In the genomic region with DNA sequence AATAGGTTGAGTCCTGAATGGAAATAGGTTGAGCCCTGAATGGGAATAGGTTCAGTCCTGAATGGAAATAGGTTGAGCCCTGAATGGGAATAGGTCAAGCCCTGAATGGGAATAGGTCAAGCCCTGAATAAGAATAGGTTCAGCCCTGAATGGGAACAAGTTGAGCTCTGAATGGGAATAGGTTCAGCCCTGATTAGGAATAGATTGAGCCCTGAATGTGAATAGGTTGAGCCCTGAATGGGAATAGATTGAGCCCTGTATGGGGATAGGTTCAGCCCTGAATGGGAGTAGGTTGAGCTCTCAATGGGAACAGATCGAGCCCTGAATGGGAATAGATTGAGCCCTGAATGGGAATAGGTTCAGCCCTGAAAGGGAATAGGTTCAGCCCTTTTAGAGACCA, we compare ENCODE assay signal across 31 cellular contexts.
"Had no signal": no experiment of that assay in that cellular context is flagged by ENCODE, and none has a peak within 500 bp of the region (broad histone marks: within the 10 kb centered on the region; RNA-seq: fewer than 3 reads in every experiment).

No MANE protein-coding gene starts in this region.

- H3K27me3 ChIP-seq: ascending aorta, breast epithelium, cardiac muscle cell, colonic mucosa had no signal

- DNase-seq: activated CD4-positive, alpha-beta memory T cell treated with anti-CD3 and anti-CD28 coated beads for 36 hours; activated CD4-positive, alpha-beta T cell treated with anti-CD3 and anti-CD28 coated beads for 36 hours; activated CD4-positive, alpha-beta T cell treated with anti-CD3 and anti-CD28 coated beads, Interleukin-2, amount 10 ng/mL, durations not matched to agents 24 days and 14 days; activated CD4-positive, CD25-positive, alpha-beta regulatory T cell; activated CD4-positive, CD25-positive, alpha-beta regulatory T cell treated with anti-CD3 and anti-CD28 coated beads, Interleukin-2, amount 50 U/mL, for 72 hours; activated CD8-positive, alpha-beta memory T cell treated with anti-CD3 and anti-CD28 coated beads, Interleukin-2, amount 10 ng/mL, durations not matched to agents 7 days and 5 days; activated CD8-positive, alpha-beta memory T cell treated with anti-CD3 and anti-CD28 coated beads, Interleukin-2, amount 50 U/mL, for 4 hours; activated CD8-positive, alpha-beta T cell treated with anti-CD3 and anti-CD28 coated beads, Interleukin-2, amount 10 ng/mL, durations not matched to agents 7 days and 5 days; activated effector memory CD4-positive, alpha-beta T cell treated with anti-CD3 and anti-CD28 coated beads, Interleukin-2, amount 50 U/mL, for 16 hours; activated naive CD4-positive, alpha-beta T cell treated with anti-CD3 and anti-CD28 coated beads for 36 hours; activated naive CD8-positive, alpha-beta T cell treated with anti-CD3 and anti-CD28 coated beads, Interleukin-2, amount 10 ng/mL, durations not matched to agents 7 days and 5 days; activated T-cell treated with anti-CD3 and anti-CD28 coated beads, Interleukin-2, amount 50 U/mL, for 1 hour; activated T-cell treated with anti-CD3 and anti-CD28 coated beads, Interleukin-2, amount 50 U/mL, for 48 hours; central memory CD4-positive, alpha-beta T cell; cerebellar nuclear complex; colonic mucosa; effector CD8-positive, alpha-beta T cell; foreskin fibroblast; head of caudate nucleus; T1000; WERI-Rb-1 had no signal

- H3K4me1 Mint-ChIP-seq: activated CD4-positive, alpha-beta T cell treated with anti-CD3 and anti-CD28 coated beads for 36 hours; activated CD4-positive, alpha-beta T cell treated with anti-CD3 and anti-CD28 coated beads, Interleukin-2, amount 10 ng/mL, durations not matched to agents 24 days and 14 days; activated CD8-positive, alpha-beta memory T cell treated with anti-CD3 and anti-CD28 coated beads, Interleukin-2, amount 10 ng/mL, durations not matched to agents 7 days and 5 days; activated naive CD8-positive, alpha-beta T cell treated with anti-CD3 and anti-CD28 coated beads, Interleukin-2, amount 10 ng/mL, durations not matched to agents 7 days and 5 days had no signal

- H3K9me3 ChIP-seq: ascending aorta, breast epithelium, colonic mucosa had no signal

- H3K4me1 ChIP-seq: ascending aorta, breast epithelium, colonic mucosa had no signal

- ATAC-seq: activated CD4-positive, alpha-beta T cell treated with anti-CD3 and anti-CD28 coated beads for 36 hours; activated CD8-positive, alpha-beta memory T cell treated with anti-CD3 and anti-CD28 coated beads, Interleukin-2, amount 10 ng/mL, durations not matched to agents 7 days and 5 days; activated CD8-positive, alpha-beta T cell treated with anti-CD3 and anti-CD28 coated beads, Interleukin-2, amount 10 ng/mL, durations not matched to agents 7 days and 5 days; activated naive CD4-positive, alpha-beta T cell treated with anti-CD3 and anti-CD28 coated beads, Interleukin-2, amount 50 U/mL, for 72 hours; esophagus mucosa had no signal

- H3K36me3 Mint-ChIP-seq: activated CD4-positive, alpha-beta memory T cell treated with anti-CD3 and anti-CD28 coated beads for 36 hours; activated CD8-positive, alpha-beta memory T cell treated with anti-CD3 and anti-CD28 coated beads, Interleukin-2, amount 10 ng/mL, durations not matched to agents 7 days and 5 days; activated naive CD4-positive, alpha-beta T cell treated with anti-CD3 and anti-CD28 coated beads, Interleukin-2, amount 50 U/mL, for 72 hours; activated naive CD8-positive, alpha-beta T cell treated with anti-CD3 and anti-CD28 coated beads, Interleukin-2, amount 10 ng/mL, durations not matched to agents 7 days and 5 days; brain had no signal

- H3K4me3 Mint-ChIP-seq: activated CD4-positive, alpha-beta memory T cell treated with anti-CD3 and anti-CD28 coated beads for 36 hours; activated CD4-positive, alpha-beta T cell treated with anti-CD3 and anti-CD28 coated beads for 36 hours; activated CD4-positive, alpha-beta T cell treated with anti-CD3 and anti-CD28 coated beads, Interleukin-2, amount 10 ng/mL, durations not matched to agents 24 days and 14 days; activated CD8-positive, alpha-beta memory T cell treated with anti-CD3 and anti-CD28 coated beads, Interleukin-2, amount 10 ng/mL, durations not matched to agents 7 days and 5 days; activated CD8-positive, alpha-beta T cell treated with anti-CD3 and anti-CD28 coated beads, Interleukin-2, amount 10 ng/mL, durations not matched to agents 7 days and 5 days; activated naive CD4-positive, alpha-beta T cell treated with anti-CD3 and anti-CD28 coated beads for 36 hours; activated naive CD8-positive, alpha-beta T cell treated with anti-CD3 and anti-CD28 coated beads, Interleukin-2, amount 10 ng/mL, durations not matched to agents 7 days and 5 days; activated T-helper 1 cell treated with anti-CD3 and anti-CD28 coated beads, Interleukin-12 subunit alpha, Interleukin-12 subunit beta, Interleukin-2, Interleukin-4 antibody, amounts not matched to agents 30 ng/mL and 10 ng/mL and 1 ng/mL, durations not matched to agents 14 hours and 24 hours and 36 hours; brain; T-helper 1 cell treated with Interleukin-12 subunit alpha and Interleukin-12 subunit beta and Interleukin-4 antibody, amounts not matched to agents 30 μg/mL and 1 μg/mL, for 36 hours; T-helper 2 cell treated with Interferon-gamma antibody and Interleukin-4, amounts not matched to agents 5 μg/mL and 100 μg/mL, for 36 hours had no signal

- H3K27ac ChIP-seq: ascending aorta, breast epithelium, cardiac muscle cell, colonic mucosa, WERI-Rb-1 had no signal

- H3K36me3 ChIP-seq: ascending aorta, breast epithelium, cardiac muscle cell, colonic mucosa, WERI-Rb-1 had no signal

- H3K27me3 Mint-ChIP-seq: activated CD4-positive, alpha-beta memory T cell treated with anti-CD3 and anti-CD28 coated beads for 36 hours; activated CD4-positive, alpha-beta T cell treated with anti-CD3 and anti-CD28 coated beads for 36 hours; activated CD4-positive, alpha-beta T cell treated with anti-CD3 and anti-CD28 coated beads, Interleukin-2, amount 10 ng/mL, durations not matched to agents 24 days and 14 days; activated CD8-positive, alpha-beta memory T cell treated with anti-CD3 and anti-CD28 coated beads, Interleukin-2, amount 10 ng/mL, durations not matched to agents 7 days and 5 days; activated naive CD8-positive, alpha-beta T cell treated with anti-CD3 and anti-CD28 coated beads, Interleukin-2, amount 10 ng/mL, durations not matched to agents 7 days and 5 days had no signal

- H3K27ac Mint-ChIP-seq: activated CD4-positive, alpha-beta memory T cell treated with anti-CD3 and anti-CD28 coated beads for 36 hours; activated CD4-positive, alpha-beta T cell treated with anti-CD3 and anti-CD28 coated beads for 36 hours; activated CD4-positive, alpha-beta T cell treated with anti-CD3 and anti-CD28 coated beads, Interleukin-2, amount 10 ng/mL, durations not matched to agents 24 days and 14 days; activated CD8-positive, alpha-beta memory T cell treated with anti-CD3 and anti-CD28 coated beads, Interleukin-2, amount 10 ng/mL, durations not matched to agents 7 days and 5 days; activated CD8-positive, alpha-beta T cell treated with anti-CD3 and anti-CD28 coated beads, Interleukin-2, amount 10 ng/mL, durations not matched to agents 7 days and 5 days; activated naive CD4-positive, alpha-beta T cell treated with anti-CD3 and anti-CD28 coated beads for 36 hours; activated naive CD4-positive, alpha-beta T cell treated with anti-CD3 and anti-CD28 coated beads, Interleukin-2, amount 50 U/mL, for 72 hours; activated naive CD8-positive, alpha-beta T cell treated with anti-CD3 and anti-CD28 coated beads, Interleukin-2, amount 10 ng/mL, durations not matched to agents 7 days and 5 days; activated T-helper 1 cell treated with anti-CD3 and anti-CD28 coated beads, Interleukin-12 subunit alpha, Interleukin-12 subunit beta, Interleukin-2, Interleukin-4 antibody, amounts not matched to agents 30 ng/mL and 10 ng/mL and 1 ng/mL, durations not matched to agents 14 hours and 24 hours and 36 hours; activated T-helper 2 cell treated with anti-CD3 and anti-CD28 coated beads, Interferon-gamma antibody, Interleukin-2, Interleukin-4, amounts not matched to agents 10 μg/mL and 5 μg/mL and 100 μg/mL, durations not matched to agents 14 hours and 24 hours and 36 hours; brain; T-helper 1 cell treated with Interleukin-12 subunit alpha and Interleukin-12 subunit beta and Interleukin-4 antibody, amounts not matched to agents 30 μg/mL and 1 μg/mL, for 36 hours; T-helper 2 cell treated with Interferon-gamma antibody and Interleukin-4, amounts not matched to agents 5 μg/mL and 100 μg/mL, for 36 hours had no signal

- H3K4me3 ChIP-seq: ascending aorta, breast epithelium, cardiac muscle cell, colonic mucosa had no signal
